21 cellular contexts compared by ENCODE assay signal in the genomic region with DNA sequence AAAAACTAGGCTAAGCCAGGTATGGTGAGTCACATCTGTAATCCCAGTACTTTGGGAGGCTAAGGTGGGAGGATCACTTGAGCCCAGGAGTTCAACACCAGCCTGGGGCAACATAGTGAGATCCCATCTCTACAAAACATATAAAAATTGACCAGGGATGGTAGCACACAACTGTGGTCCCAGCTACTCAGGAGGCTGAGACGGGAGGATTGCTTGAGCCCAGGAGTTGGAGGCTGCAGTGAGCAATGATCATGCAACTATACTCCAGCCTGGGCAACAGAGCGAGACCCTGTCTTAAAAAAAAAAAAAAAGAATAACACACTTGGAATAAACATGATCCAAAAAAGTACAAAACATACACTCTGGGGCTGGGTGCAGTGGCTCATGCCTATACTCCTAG. TPM values are rescaled to one million over a fixed set of nuclear protein-coding genes. Genes with fewer than 3 reads are reported as not detected.
"Had no signal": no experiment of that assay in that cellular context is flagged by ENCODE, and none has a peak within 500 bp of the region (broad histone marks: within the 10 kb centered on the region; RNA-seq: fewer than 3 reads in every experiment).

No MANE protein-coding gene starts in this region.

RNA-seq across cellular contexts. Expression of a gene that starts 28.9 kb away (rescaled TPM):
- total RNA-seq: naive thymus-derived CD4-positive, alpha-beta T cell; natural killer cell; occipital lobe; osteoblast; ovary; progenitor cell of endocrine pancreas; psoas muscle; renal cortical epithelial cell; right cardiac atrium; right lobe of liver; sigmoid colon; stomach; subcutaneous adipose tissue; temporal lobe; thoracic aorta; tibial nerve; upper lobe of right lung; urinary bladder; uterus had no signal

RNA-seq across cellular contexts. Expression of a gene that starts 56.7 kb away (rescaled TPM):
- total RNA-seq: naive thymus-derived CD4-positive, alpha-beta T cell; natural killer cell; occipital lobe; osteoblast; right cardiac atrium; sigmoid colon; skeletal muscle tissue; subcutaneous adipose tissue; temporal lobe; thoracic aorta; thyroid gland; tibial nerve; upper lobe of right lung; urinary bladder; uterus had no signal
